2 cellular contexts compared by ENCODE assay signal in the genomic region with DNA sequence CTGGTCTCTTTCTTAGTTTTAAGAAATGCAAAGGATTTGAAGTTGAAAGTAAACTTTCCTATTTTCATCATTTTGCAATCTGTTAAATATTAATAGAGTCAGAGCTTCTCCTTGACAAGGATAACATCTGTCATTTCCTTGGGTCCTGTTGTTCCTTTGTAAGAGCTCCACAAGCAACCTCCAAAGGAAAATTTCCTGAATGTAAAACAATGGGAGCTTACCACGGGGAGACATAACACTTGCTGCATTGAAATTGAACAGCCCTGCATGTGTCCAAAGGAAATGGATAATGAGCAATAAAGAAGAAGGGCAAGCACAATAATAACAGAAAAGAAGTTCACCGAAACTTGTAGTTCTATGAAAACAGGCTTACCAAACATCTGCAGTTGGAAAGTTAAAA.
TF ChIP-seq lines count a peak whose summit lies in the region.

No MANE protein-coding gene starts in this region.

TF ChIP-seq in A549, 52 proteins besides CTCF, POLR2A, EP300 and RAD21 (continued from another document):
- TF ChIP-seq, protein P1, sequence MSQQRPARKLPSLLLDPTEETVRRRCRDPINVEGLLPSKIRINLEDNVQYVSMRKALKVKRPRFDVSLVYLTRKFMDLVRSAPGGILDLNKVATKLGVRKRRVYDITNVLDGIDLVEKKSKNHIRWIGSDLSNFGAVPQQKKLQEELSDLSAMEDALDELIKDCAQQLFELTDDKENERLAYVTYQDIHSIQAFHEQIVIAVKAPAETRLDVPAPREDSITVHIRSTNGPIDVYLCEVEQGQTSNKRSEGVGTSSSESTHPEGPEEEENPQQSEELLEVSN (IDR thresholded peaks at IDR 0.05; ENCODE audit: borderline replicate concordance, low read depth): no peak
- TF ChIP-seq ESRRA (IDR thresholded peaks at IDR 0.05; ENCODE audit: borderline replicate concordance, low read length): no peak
- TF ChIP-seq NPAS2 (CRISPR knock-in tag; IDR thresholded peaks at IDR 0.05; ENCODE audit: borderline replicate concordance): no peak
- no peak for TF ChIP-seq HMGXB4 (CRISPR knock-in tag; IDR thresholded peaks at IDR 0.05; ENCODE audit: borderline replicate concordance)

TF ChIP-seq in WTC11, 78 proteins besides CTCF, POLR2A, EP300 and RAD21 (continued from another document):
- TF ChIP-seq, protein P2, sequence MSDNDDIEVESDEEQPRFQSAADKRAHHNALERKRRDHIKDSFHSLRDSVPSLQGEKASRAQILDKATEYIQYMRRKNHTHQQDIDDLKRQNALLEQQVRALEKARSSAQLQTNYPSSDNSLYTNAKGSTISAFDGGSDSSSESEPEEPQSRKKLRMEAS (CRISPR knock-in tag; IDR thresholded peaks at IDR 0.05): no peak
- TF ChIP-seq CREM (CRISPR knock-in tag; IDR thresholded peaks at IDR 0.05) (no peak), ELF4 (CRISPR knock-in tag; IDR thresholded peaks at IDR 0.05; ENCODE audit: low read depth) (no peak), FOXP4 (CRISPR knock-in tag; IDR thresholded peaks at IDR 0.05) (peak; percentile 58; the same call in 1 of the 2 replicates)
- TF ChIP-seq, protein P3, sequence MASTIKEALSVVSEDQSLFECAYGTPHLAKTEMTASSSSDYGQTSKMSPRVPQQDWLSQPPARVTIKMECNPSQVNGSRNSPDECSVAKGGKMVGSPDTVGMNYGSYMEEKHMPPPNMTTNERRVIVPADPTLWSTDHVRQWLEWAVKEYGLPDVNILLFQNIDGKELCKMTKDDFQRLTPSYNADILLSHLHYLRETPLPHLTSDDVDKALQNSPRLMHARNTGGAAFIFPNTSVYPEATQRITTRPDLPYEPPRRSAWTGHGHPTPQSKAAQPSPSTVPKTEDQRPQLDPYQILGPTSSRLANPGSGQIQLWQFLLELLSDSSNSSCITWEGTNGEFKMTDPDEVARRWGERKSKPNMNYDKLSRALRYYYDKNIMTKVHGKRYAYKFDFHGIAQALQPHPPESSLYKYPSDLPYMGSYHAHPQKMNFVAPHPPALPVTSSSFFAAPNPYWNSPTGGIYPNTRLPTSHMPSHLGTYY (CRISPR knock-in tag; IDR thresholded peaks at IDR 0.05): no peak
- TF ChIP-seq, protein P4, sequence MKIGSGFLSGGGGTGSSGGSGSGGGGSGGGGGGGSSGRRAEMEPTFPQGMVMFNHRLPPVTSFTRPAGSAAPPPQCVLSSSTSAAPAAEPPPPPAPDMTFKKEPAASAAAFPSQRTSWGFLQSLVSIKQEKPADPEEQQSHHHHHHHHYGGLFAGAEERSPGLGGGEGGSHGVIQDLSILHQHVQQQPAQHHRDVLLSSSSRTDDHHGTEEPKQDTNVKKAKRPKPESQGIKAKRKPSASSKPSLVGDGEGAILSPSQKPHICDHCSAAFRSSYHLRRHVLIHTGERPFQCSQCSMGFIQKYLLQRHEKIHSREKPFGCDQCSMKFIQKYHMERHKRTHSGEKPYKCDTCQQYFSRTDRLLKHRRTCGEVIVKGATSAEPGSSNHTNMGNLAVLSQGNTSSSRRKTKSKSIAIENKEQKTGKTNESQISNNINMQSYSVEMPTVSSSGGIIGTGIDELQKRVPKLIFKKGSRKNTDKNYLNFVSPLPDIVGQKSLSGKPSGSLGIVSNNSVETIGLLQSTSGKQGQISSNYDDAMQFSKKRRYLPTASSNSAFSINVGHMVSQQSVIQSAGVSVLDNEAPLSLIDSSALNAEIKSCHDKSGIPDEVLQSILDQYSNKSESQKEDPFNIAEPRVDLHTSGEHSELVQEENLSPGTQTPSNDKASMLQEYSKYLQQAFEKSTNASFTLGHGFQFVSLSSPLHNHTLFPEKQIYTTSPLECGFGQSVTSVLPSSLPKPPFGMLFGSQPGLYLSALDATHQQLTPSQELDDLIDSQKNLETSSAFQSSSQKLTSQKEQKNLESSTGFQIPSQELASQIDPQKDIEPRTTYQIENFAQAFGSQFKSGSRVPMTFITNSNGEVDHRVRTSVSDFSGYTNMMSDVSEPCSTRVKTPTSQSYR (CRISPR knock-in tag; IDR thresholded peaks at IDR 0.05): no peak
